8 cellular contexts compared by ENCODE assay signal in genomic region chr11:568306-569259, GRCh38. TPM values are rescaled to one million over a fixed set of nuclear protein-coding genes. Genes with fewer than 3 reads are reported as not detected.
DNase-seq lines count a peak whose midpoint lies in the region; ATAC-seq and TF ChIP-seq lines count a peak whose summit lies in the region.

No MANE protein-coding gene starts in this region.

- H3K27ac ChIP-seq in SJCRH30: no peak overlapping the region
- peak overlapping the region; percentile 69 for H3K27ac ChIP-seq in temporal lobe (ENCODE audit: low read depth, low read length)

- TF ChIP-seq CTCF in HFF-Myc (IDR thresholded peaks at IDR 0.05; ENCODE audit: low read depth, low read length, missing control alignments): no peak
- no peak for TF ChIP-seq CTCF in omental fat pad (IDR thresholded peaks at IDR 0.05)

- H3K27me3 ChIP-seq in SJCRH30: peaks cover 8% of the 10 kb centered on the region; the same call in 1 of the 2 replicates

- H3K9me3 ChIP-seq in SJCRH30 (replicated peaks): no peaks in the 10 kb centered on the region

- peaks cover 7% of the 10 kb centered on the region for H3K4me1 ChIP-seq in SJCRH30

- DNase-seq in GM04504 (ENCODE audit: low read depth): peak; percentile 85
- peak; percentile 39 for DNase-seq in HFF-Myc (ENCODE audit: extremely low read depth, low read depth)
- peak; percentile 88 for DNase-seq in MV-4-11 (lab: John Stamatoyannopoulos, UW)
- DNase-seq in SJCRH30: peak; percentile 95 to 96
- peak; percentile 91 for DNase-seq in activated naive CD4-positive, alpha-beta T cell treated with Interleukin-2 at 50 U/mL for 16 hours
- peak; percentile 96 for DNase-seq in germinal center (ENCODE audit: low spot score)
- DNase-seq in omental fat pad (ENCODE audit: low spot score): peak; percentile 51

- H3K4me3 ChIP-seq in HFF-Myc (replicated peaks; ENCODE audit: low read depth, low read length) (peak overlapping the region; percentile 50), SJCRH30 (peak overlapping the region; percentile 57)

- peak; percentile 90 for ATAC-seq in omental fat pad (ENCODE audit: low FRiP score)

- no peaks in the 10 kb centered on the region for H3K36me3 ChIP-seq in SJCRH30

RNA-seq across cellular contexts. Expression of gene PHRF1, which starts 7.7 kb away (rescaled TPM):
- total RNA-seq in SJCRH30 (2014; rRNA removed; shearing (Covaris generic)): 30.8 and 34.3 TPM in 2 replicates
- total RNA-seq in omental fat pad: 10 to 100 TPM; 14.7 to 34.9 (median 22.4) TPM
- total RNA-seq in temporal lobe: 20.9 TPM

RNA-seq across cellular contexts. Expression of gene RASSF7, which starts 7.8 kb away (rescaled TPM):
- 6.9 and 7.4 TPM in 2 replicates for total RNA-seq in SJCRH30 (2014; rRNA removed; shearing (Covaris generic))
- total RNA-seq in omental fat pad (10 to 100 TPM in 3 of 4 donors, 1 to 10 TPM in 1; 9.1 to 31.8 (median 13.4) TPM), temporal lobe (3.4 TPM)

RNA-seq across cellular contexts. Expression of gene LMNTD2, which starts 8.0 kb away (rescaled TPM):
- total RNA-seq in SJCRH30 (2014; rRNA removed; shearing (Covaris generic)): 0.43 and 0.51 TPM in 2 replicates
- total RNA-seq in omental fat pad (1 to 10 TPM in 3 of 4 donors, under 1 TPM in 1; 0.95 to 5.5 (median 1.7) TPM), temporal lobe (under 0.01 TPM)

RNA-seq across cellular contexts. Expression of gene LRRC56, which starts 31.3 kb away (rescaled TPM):
- total RNA-seq in SJCRH30 (2014; rRNA removed; shearing (Covaris generic)): 0.08 and 0.20 TPM in 2 replicates
- total RNA-seq in omental fat pad: under 1 TPM in 3 of 4 donors, not detected in 1; 0.24 to 0.38 (median 0.32) TPM
- total RNA-seq in temporal lobe: 0.98 TPM

RNA-seq across cellular contexts. Expression of gene HRAS, which starts 33.2 kb away (rescaled TPM):
- total RNA-seq in SJCRH30 (2014; rRNA removed; shearing (Covaris generic)): 75.7 and 80.1 TPM in 2 replicates
- total RNA-seq in omental fat pad: 10 to 100 TPM; 30.1 to 44.9 (median 35.0) TPM
- total RNA-seq in temporal lobe: 35.7 TPM

Comparison
In these comparisons a context has a peak if more than half of its experiments do, and no peak if none do; other contexts are left out.
1. DNase-seq: peak in every context shown above with its lines; median percentile 96 in germinal center; 96 in SJCRH30; 91 in activated naive CD4-positive, alpha-beta T cell treated with Interleukin-2 at 50 U/mL for 16 hours; 88 in MV-4-11; 85 in GM04504; 51 in omental fat pad; 39 in HFF-Myc.